ENCODE assay signal across 1 cellular context in the genomic region with DNA sequence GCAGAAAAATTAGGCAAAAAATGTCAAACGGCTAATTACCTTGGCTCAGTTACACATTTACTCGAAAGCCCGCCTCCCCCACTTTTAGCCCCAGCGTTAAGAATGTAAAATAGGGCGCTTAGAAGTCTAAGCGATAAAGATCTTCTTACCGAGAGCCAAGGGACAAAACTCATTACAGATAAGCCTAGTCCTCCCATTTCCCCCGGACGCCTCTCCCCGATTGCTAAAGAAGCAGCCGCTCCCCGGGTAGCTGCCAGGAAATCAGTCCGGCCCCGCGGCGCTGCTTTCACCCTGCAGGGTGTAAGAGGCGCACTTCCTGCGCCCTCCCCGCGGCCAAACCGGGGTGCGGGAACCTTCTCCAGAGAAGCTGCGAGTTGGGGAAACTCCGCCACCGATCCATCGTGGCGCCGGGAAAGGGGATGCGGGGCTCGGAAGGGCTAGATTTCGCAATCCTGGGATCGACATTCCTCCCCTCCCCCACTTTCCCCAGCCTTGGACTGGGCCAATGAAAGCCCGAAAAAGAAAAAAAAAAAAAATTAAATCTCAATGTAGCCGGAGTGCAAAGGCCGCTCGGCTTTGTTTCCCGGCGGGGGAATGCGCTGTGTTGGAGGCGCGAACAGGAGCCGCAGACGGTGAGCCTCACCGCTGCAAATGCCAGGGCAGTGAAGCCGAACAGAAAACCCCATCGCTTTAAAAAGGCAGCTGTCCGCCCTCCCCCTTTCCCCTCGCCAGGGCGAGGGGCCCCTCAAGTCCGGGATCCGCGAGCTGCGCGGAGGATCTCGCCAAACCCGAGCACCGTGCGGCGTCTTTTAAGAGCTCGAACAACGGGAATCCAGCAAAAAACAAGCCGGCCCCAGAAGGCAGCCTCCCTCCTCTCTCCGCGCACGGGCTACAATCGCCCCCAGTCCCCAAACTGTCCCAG.
A peak's percentile ranks its signal among the peaks of the same experiment; 100 is the strongest.
TF ChIP-seq lines count a peak whose summit lies in the region.

No MANE protein-coding gene starts in this region.

TF ChIP-seq in HepG2, 621 proteins besides CTCF, POLR2A, EP300 and RAD21 (continued from another document and continues in another):
- TF ChIP-seq, protein P1, sequence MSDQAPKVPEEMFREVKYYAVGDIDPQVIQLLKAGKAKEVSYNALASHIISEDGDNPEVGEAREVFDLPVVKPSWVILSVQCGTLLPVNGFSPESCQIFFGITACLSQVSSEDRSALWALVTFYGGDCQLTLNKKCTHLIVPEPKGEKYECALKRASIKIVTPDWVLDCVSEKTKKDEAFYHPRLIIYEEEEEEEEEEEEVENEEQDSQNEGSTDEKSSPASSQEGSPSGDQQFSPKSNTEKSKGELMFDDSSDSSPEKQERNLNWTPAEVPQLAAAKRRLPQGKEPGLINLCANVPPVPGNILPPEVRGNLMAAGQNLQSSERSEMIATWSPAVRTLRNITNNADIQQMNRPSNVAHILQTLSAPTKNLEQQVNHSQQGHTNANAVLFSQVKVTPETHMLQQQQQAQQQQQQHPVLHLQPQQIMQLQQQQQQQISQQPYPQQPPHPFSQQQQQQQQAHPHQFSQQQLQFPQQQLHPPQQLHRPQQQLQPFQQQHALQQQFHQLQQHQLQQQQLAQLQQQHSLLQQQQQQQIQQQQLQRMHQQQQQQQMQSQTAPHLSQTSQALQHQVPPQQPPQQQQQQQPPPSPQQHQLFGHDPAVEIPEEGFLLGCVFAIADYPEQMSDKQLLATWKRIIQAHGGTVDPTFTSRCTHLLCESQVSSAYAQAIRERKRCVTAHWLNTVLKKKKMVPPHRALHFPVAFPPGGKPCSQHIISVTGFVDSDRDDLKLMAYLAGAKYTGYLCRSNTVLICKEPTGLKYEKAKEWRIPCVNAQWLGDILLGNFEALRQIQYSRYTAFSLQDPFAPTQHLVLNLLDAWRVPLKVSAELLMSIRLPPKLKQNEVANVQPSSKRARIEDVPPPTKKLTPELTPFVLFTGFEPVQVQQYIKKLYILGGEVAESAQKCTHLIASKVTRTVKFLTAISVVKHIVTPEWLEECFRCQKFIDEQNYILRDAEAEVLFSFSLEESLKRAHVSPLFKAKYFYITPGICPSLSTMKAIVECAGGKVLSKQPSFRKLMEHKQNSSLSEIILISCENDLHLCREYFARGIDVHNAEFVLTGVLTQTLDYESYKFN (CRISPR knock-in tag; conservative IDR thresholded peaks at IDR 0.05), result peak; percentile 78
- TF ChIP-seq ZNF788 (CRISPR knock-in tag; IDR thresholded peaks at IDR 0.05; ENCODE audit: borderline replicate concordance), result no peak
- 0 out of 2 replicates have a peak, but pooled peaks have one; percentile 35 for TF ChIP-seq TARDBP (CRISPR knock-in tag; IDR thresholded peaks at IDR 0.05)
- 0 out of 2 replicates have a peak, but pooled peaks have one; percentile 64 for TF ChIP-seq MTF1 (CRISPR knock-in tag; IDR thresholded peaks at IDR 0.05)
- TF ChIP-seq ZNF496 (CRISPR knock-in tag; IDR thresholded peaks at IDR 0.05; ENCODE audit: insufficient replicate concordance), result no peak
- peak; percentile 15 for TF ChIP-seq POGZ (CRISPR knock-in tag; IDR thresholded peaks at IDR 0.05)
- TF ChIP-seq FOXA3 (CRISPR knock-in tag; IDR thresholded peaks at IDR 0.05), result no peak
- no peak for TF ChIP-seq ZNF367 (CRISPR knock-in tag; IDR thresholded peaks at IDR 0.05; ENCODE audit: borderline replicate concordance)
- TF ChIP-seq KAT2B (IDR thresholded peaks at IDR 0.05; ENCODE audit: borderline replicate concordance, low read depth, low read length), result no peak
- TF ChIP-seq, protein P2, sequence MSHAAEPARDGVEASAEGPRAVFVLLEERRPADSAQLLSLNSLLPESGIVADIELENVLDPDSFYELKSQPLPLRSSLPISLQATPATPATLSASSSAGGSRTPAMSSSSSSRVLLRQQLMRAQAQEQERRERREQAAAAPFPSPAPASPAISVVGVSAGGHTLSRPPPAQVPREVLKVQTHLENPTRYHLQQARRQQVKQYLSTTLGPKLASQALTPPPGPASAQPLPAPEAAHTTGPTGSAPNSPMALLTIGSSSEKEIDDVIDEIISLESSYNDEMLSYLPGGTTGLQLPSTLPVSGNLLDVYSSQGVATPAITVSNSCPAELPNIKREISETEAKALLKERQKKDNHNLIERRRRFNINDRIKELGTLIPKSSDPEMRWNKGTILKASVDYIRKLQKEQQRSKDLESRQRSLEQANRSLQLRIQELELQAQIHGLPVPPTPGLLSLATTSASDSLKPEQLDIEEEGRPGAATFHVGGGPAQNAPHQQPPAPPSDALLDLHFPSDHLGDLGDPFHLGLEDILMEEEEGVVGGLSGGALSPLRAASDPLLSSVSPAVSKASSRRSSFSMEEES (CRISPR knock-in tag; IDR thresholded peaks at IDR 0.05), result no peak; the same call in 1 of the 2 replicates
- no peak for TF ChIP-seq CHD2 (IDR thresholded peaks at IDR 0.05; ENCODE audit: low read depth, low read length)
- TF ChIP-seq HOXA9 (CRISPR knock-in tag; IDR thresholded peaks at IDR 0.05; ENCODE audit: borderline replicate concordance), result no peak
- TF ChIP-seq, protein P3, sequence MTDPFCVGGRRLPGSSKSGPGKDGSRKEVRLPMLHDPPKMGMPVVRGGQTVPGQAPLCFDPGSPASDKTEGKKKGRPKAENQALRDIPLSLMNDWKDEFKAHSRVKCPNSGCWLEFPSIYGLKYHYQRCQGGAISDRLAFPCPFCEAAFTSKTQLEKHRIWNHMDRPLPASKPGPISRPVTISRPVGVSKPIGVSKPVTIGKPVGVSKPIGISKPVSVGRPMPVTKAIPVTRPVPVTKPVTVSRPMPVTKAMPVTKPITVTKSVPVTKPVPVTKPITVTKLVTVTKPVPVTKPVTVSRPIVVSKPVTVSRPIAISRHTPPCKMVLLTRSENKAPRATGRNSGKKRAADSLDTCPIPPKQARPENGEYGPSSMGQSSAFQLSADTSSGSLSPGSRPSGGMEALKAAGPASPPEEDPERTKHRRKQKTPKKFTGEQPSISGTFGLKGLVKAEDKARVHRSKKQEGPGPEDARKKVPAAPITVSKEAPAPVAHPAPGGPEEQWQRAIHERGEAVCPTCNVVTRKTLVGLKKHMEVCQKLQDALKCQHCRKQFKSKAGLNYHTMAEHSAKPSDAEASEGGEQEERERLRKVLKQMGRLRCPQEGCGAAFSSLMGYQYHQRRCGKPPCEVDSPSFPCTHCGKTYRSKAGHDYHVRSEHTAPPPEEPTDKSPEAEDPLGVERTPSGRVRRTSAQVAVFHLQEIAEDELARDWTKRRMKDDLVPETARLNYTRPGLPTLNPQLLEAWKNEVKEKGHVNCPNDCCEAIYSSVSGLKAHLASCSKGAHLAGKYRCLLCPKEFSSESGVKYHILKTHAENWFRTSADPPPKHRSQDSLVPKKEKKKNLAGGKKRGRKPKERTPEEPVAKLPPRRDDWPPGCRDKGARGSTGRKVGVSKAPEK (CRISPR knock-in tag; IDR thresholded peaks at IDR 0.05; ENCODE audit: borderline replicate concordance), result no peak; the same call in 1 of the 2 replicates
- peak; percentile 22; the same call in 1 of the 2 replicates for TF ChIP-seq ZNF777 (CRISPR knock-in tag; IDR thresholded peaks at IDR 0.05)
- peak; percentile 50; the same call in 1 of the 2 replicates for TF ChIP-seq ZNF773 (CRISPR knock-in tag; IDR thresholded peaks at IDR 0.05; ENCODE audit: borderline replicate concordance)
- no peak for TF ChIP-seq HNRNPK (IDR thresholded peaks at IDR 0.05; ENCODE audit: low read depth, low read length, poor library complexity, severe bottlenecking)
- no peak for TF ChIP-seq AHR (CRISPR knock-in tag; IDR thresholded peaks at IDR 0.05)
- TF ChIP-seq MIER3 (CRISPR knock-in tag; IDR thresholded peaks at IDR 0.05; ENCODE audit: borderline replicate concordance), result no peak
- no peak for TF ChIP-seq SYNCRIP (IDR thresholded peaks at IDR 0.05; ENCODE audit: insufficient read depth, low read depth, low read length)
- TF ChIP-seq XRCC5 (optimal IDR thresholded peaks at IDR 0.05; ENCODE audit: low read length), result peak; percentile 29
- peak; percentile 76 for TF ChIP-seq TEAD3 (CRISPR knock-in tag; optimal IDR thresholded peaks at IDR 0.05; ENCODE audit: borderline replicate concordance)
- TF ChIP-seq POLR2AphosphoS2 (IDR thresholded peaks at IDR 0.05; ENCODE audit: low read depth, low read length), result peak; percentile 54; the same call in 1 of the 2 replicates
- TF ChIP-seq, protein P4, sequence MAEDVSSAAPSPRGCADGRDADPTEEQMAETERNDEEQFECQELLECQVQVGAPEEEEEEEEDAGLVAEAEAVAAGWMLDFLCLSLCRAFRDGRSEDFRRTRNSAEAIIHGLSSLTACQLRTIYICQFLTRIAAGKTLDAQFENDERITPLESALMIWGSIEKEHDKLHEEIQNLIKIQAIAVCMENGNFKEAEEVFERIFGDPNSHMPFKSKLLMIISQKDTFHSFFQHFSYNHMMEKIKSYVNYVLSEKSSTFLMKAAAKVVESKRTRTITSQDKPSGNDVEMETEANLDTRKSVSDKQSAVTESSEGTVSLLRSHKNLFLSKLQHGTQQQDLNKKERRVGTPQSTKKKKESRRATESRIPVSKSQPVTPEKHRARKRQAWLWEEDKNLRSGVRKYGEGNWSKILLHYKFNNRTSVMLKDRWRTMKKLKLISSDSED (CRISPR knock-in tag; IDR thresholded peaks at IDR 0.05), result no peak
- no peak for TF ChIP-seq RFXAP (CRISPR knock-in tag; IDR thresholded peaks at IDR 0.05; ENCODE audit: borderline replicate concordance)
- TF ChIP-seq ZNF619 (CRISPR knock-in tag; IDR thresholded peaks at IDR 0.05), result no peak; the same call in 1 of the 2 replicates
- no peak for TF ChIP-seq ZNF180 (CRISPR knock-in tag; IDR thresholded peaks at IDR 0.05; ENCODE audit: borderline replicate concordance, low read depth)
- TF ChIP-seq ZNF530 (CRISPR knock-in tag; IDR thresholded peaks at IDR 0.05; ENCODE audit: low read depth), result no peak
- TF ChIP-seq, protein P5, sequence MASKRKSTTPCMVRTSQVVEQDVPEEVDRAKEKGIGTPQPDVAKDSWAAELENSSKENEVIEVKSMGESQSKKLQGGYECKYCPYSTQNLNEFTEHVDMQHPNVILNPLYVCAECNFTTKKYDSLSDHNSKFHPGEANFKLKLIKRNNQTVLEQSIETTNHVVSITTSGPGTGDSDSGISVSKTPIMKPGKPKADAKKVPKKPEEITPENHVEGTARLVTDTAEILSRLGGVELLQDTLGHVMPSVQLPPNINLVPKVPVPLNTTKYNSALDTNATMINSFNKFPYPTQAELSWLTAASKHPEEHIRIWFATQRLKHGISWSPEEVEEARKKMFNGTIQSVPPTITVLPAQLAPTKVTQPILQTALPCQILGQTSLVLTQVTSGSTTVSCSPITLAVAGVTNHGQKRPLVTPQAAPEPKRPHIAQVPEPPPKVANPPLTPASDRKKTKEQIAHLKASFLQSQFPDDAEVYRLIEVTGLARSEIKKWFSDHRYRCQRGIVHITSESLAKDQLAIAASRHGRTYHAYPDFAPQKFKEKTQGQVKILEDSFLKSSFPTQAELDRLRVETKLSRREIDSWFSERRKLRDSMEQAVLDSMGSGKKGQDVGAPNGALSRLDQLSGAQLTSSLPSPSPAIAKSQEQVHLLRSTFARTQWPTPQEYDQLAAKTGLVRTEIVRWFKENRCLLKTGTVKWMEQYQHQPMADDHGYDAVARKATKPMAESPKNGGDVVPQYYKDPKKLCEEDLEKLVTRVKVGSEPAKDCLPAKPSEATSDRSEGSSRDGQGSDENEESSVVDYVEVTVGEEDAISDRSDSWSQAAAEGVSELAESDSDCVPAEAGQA (IDR thresholded peaks at IDR 0.05; ENCODE audit: low read depth), result no peak
- TF ChIP-seq, protein P5 (CRISPR knock-in tag; IDR thresholded peaks at IDR 0.05; ENCODE audit: borderline replicate concordance), result no peak
- no peak for TF ChIP-seq SP140L (CRISPR knock-in tag; IDR thresholded peaks at IDR 0.05; ENCODE audit: borderline replicate concordance)
- no peak for TF ChIP-seq SRY (CRISPR knock-in tag; IDR thresholded peaks at IDR 0.05)
- no peak for TF ChIP-seq CREB1 (IDR thresholded peaks at IDR 0.05)
- no peak for TF ChIP-seq CREB1 (CRISPR knock-in tag; IDR thresholded peaks at IDR 0.05)
- TF ChIP-seq NFE2L1 (CRISPR knock-in tag; IDR thresholded peaks at IDR 0.05; ENCODE audit: borderline replicate concordance), result no peak
- peak; percentile 20 for TF ChIP-seq TBX2 (CRISPR knock-in tag; IDR thresholded peaks at IDR 0.05; ENCODE audit: borderline replicate concordance)
- TF ChIP-seq, protein P6, sequence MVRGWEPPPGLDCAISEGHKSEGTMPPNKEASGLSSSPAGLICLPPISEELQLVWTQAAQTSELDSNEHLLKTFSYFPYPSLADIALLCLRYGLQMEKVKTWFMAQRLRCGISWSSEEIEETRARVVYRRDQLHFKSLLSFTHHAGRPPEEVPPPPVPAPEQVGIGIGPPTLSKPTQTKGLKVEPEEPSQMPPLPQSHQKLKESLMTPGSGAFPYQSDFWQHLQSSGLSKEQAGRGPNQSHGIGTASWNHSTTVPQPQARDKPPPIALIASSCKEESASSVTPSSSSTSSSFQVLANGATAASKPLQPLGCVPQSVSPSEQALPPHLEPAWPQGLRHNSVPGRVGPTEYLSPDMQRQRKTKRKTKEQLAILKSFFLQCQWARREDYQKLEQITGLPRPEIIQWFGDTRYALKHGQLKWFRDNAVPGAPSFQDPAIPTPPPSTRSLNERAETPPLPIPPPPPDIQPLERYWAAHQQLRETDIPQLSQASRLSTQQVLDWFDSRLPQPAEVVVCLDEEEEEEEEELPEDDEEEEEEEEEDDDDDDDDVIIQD (CRISPR knock-in tag; IDR thresholded peaks at IDR 0.05; ENCODE audit: low read depth), result 0 out of 2 replicates have a peak, but pooled peaks have one; percentile 40
- no peak; the same call in none of the 2 replicates for TF ChIP-seq ZNF33B (CRISPR knock-in tag; IDR thresholded peaks at IDR 0.05)
- TF ChIP-seq PHB2 (IDR thresholded peaks at IDR 0.05; ENCODE audit: partially characterized antibody), result no peak
- TF ChIP-seq, protein P7, sequence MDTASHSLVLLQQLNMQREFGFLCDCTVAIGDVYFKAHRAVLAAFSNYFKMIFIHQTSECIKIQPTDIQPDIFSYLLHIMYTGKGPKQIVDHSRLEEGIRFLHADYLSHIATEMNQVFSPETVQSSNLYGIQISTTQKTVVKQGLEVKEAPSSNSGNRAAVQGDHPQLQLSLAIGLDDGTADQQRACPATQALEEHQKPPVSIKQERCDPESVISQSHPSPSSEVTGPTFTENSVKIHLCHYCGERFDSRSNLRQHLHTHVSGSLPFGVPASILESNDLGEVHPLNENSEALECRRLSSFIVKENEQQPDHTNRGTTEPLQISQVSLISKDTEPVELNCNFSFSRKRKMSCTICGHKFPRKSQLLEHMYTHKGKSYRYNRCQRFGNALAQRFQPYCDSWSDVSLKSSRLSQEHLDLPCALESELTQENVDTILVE (CRISPR knock-in tag; IDR thresholded peaks at IDR 0.05), result no peak
- peak; percentile 66; the same call in 1 of the 2 replicates for TF ChIP-seq BORCS8-MEF2B (CRISPR knock-in tag; IDR thresholded peaks at IDR 0.05)
- TF ChIP-seq ZNF431 (CRISPR knock-in tag; IDR thresholded peaks at IDR 0.05; ENCODE audit: borderline replicate concordance, low read depth), result peak; percentile 63; the same call in 1 of the 2 replicates
